ENCODE assay signal across 18 cellular contexts in genomic region chr13:73656863-73657262, GRCh38.
A peak's percentile ranks its signal among the peaks of the same experiment; 100 is the strongest.
DNase-seq lines count a peak whose midpoint lies in the region; FAIRE-seq and TF ChIP-seq lines count a peak whose summit lies in the region.
"Had no signal": no experiment of that assay in that cellular context is flagged by ENCODE, and none has a peak within 500 bp of the region (broad histone marks: within the 10 kb centered on the region; RNA-seq: fewer than 3 reads in every experiment).

No MANE protein-coding gene starts in this region.

- H3K9me1 ChIP-seq in keratinocyte (ENCODE audit: control insufficient read depth, extremely low read depth, insufficient read depth, low read length): no peaks in the 10 kb centered on the region

- H2AFZ ChIP-seq in keratinocyte (ENCODE audit: control insufficient read depth, low read length): peak overlapping the region; percentile 47

- peaks cover 5% of the 10 kb centered on the region for H3K4me1 ChIP-seq in keratinocyte (ENCODE audit: control insufficient read depth, extremely low read depth, insufficient read depth, low read length)

- no peaks in the 10 kb centered on the region for H3K27me3 ChIP-seq in bronchial epithelial cell (ENCODE audit: control insufficient read depth, insufficient read depth, low read length)
- H3K27me3 ChIP-seq in keratinocyte (ENCODE audit: control insufficient read depth, extremely low read depth, insufficient read depth, low read length): no peaks in the 10 kb centered on the region

- DNase-seq in HCEC 1CT (peak; percentile 30), NCI-H226 (peak; percentile 24), bronchial epithelial cell (ENCODE audit: low read depth) (peak; percentile 85), keratinocyte (ENCODE audit: low read depth, low spot score) (no peak), NCI-H1694 treated with DMSO at 0.1 percent for 48 hours (lab: John Stamatoyannopoulos, UW) (no peak), NCI-H1694 (lab: John Stamatoyannopoulos, UW) (no peak), OCI-M2 (lab: John Stamatoyannopoulos, UW; ENCODE audit: unreplicated experiment) (no peak)
- DNase-seq in activated T-helper 2 cell treated with anti-CD3 and anti-CD28 coated beads, Interferon-gamma antibody, Interleukin-2, Interleukin-4, amounts not matched to agents 10 μg/mL and 5 μg/mL and 100 μg/mL, durations not matched to agents 14 hours and 24 hours and 36 hours (ENCODE audit: low spot score): no peak
- DNase-seq: DND-41, H7, MM.1S, NCI-H2029 treated with DMSO at 0.1 percent for 48 hours, NCI-H2171 treated with DMSO at 0.1 percent for 48 hours, NCI-H748 treated with DMSO at 0.1 percent for 48 hours, OCI-M1, SW 1271 had no signal

- H3K36me3 ChIP-seq in bronchial epithelial cell (ENCODE audit: control insufficient read depth, insufficient read depth, low read length) (no peaks in the 10 kb centered on the region), keratinocyte (ENCODE audit: control insufficient read depth in 2 of 2, extremely low read depth in 1 of 2, insufficient read depth in 2 of 2, low read length in 2 of 2) (no peaks in the 10 kb centered on the region)

- no peaks in the 10 kb centered on the region for H3K4me1 Mint-ChIP-seq in activated T-helper 2 cell treated with anti-CD3 and anti-CD28 coated beads, Interferon-gamma antibody, Interleukin-2, Interleukin-4, amounts not matched to agents 10 μg/mL and 5 μg/mL and 100 μg/mL, durations not matched to agents 14 hours and 24 hours and 36 hours (ENCODE audit: low read depth)

- H3K79me2 ChIP-seq in keratinocyte (ENCODE audit: control insufficient read depth, insufficient read depth, low read length): no peaks in the 10 kb centered on the region

- H3K9ac ChIP-seq in keratinocyte (ENCODE audit: control insufficient read depth, extremely low read depth, insufficient read depth, low read length): no peak overlapping the region

- peak overlapping the region; percentile 10 for H3K27ac ChIP-seq in keratinocyte (ENCODE audit: control insufficient read depth, insufficient read depth, low read length)
- H3K27ac ChIP-seq: C4-2B had no signal

- H3K9me3 Mint-ChIP-seq in activated T-helper 2 cell treated with anti-CD3 and anti-CD28 coated beads, Interferon-gamma antibody, Interleukin-2, Interleukin-4, amounts not matched to agents 10 μg/mL and 5 μg/mL and 100 μg/mL, durations not matched to agents 14 hours and 24 hours and 36 hours: peaks cover under 1% of the 10 kb centered on the region

- no peak overlapping the region for H3K4me3 ChIP-seq in bronchial epithelial cell (ENCODE audit: low read depth, low read length)
- H3K4me3 ChIP-seq in keratinocyte (ENCODE audit: control insufficient read depth in 2 of 3, extremely low read depth in 1 of 3, insufficient read depth in 2 of 3, low read depth in 1 of 3, low read length in 3 of 3): no peak overlapping the region

- H3K9me3 ChIP-seq in keratinocyte (ENCODE audit: control insufficient read depth, low read depth, low read length): peaks cover 11% of the 10 kb centered on the region

- no peak overlapping the region for H3K4me3 Mint-ChIP-seq in activated T-helper 2 cell treated with anti-CD3 and anti-CD28 coated beads, Interferon-gamma antibody, Interleukin-2, Interleukin-4, amounts not matched to agents 10 μg/mL and 5 μg/mL and 100 μg/mL, durations not matched to agents 14 hours and 24 hours and 36 hours (ENCODE audit: low read depth)

- H3K36me3 Mint-ChIP-seq in activated T-helper 2 cell treated with anti-CD3 and anti-CD28 coated beads, Interferon-gamma antibody, Interleukin-2, Interleukin-4, amounts not matched to agents 10 μg/mL and 5 μg/mL and 100 μg/mL, durations not matched to agents 14 hours and 24 hours and 36 hours (ENCODE audit: low read depth): no peaks in the 10 kb centered on the region

- no peak overlapping the region for H3K27ac Mint-ChIP-seq in activated T-helper 2 cell treated with anti-CD3 and anti-CD28 coated beads, Interferon-gamma antibody, Interleukin-2, Interleukin-4, amounts not matched to agents 10 μg/mL and 5 μg/mL and 100 μg/mL, durations not matched to agents 14 hours and 24 hours and 36 hours

- TF ChIP-seq CTCF in bronchial epithelial cell (IDR thresholded peaks at IDR 0.05; ENCODE audit: insufficient read depth, low read length, severe bottlenecking) (no peak), keratinocyte (optimal IDR thresholded peaks at IDR 0.05 in 1 of 3, IDR thresholded peaks at IDR 0.05 in 1 of 3, conservative IDR thresholded peaks at IDR 0.05 in 1 of 3; ENCODE audit: extremely low read depth in 1 of 3, insufficient read depth in 2 of 3, low read length in 3 of 3) (no peak)

- no peaks in the 10 kb centered on the region for H3K27me3 Mint-ChIP-seq in activated T-helper 2 cell treated with anti-CD3 and anti-CD28 coated beads, Interferon-gamma antibody, Interleukin-2, Interleukin-4, amounts not matched to agents 10 μg/mL and 5 μg/mL and 100 μg/mL, durations not matched to agents 14 hours and 24 hours and 36 hours (ENCODE audit: low read depth)

- no peaks in the 10 kb centered on the region for H4K20me1 ChIP-seq in keratinocyte (ENCODE audit: control insufficient read depth, extremely low read depth, insufficient read depth, low read length)

- intact Hi-C loops in activated T-helper 2 cell treated with anti-CD3 and anti-CD28 coated beads, Interferon-gamma antibody, Interleukin-2, Interleukin-4, amounts not matched to agents 10 μg/mL and 5 μg/mL and 100 μg/mL, durations not matched to agents 14 hours and 24 hours and 36 hours (cut with micrococcal nuclease): no loop called here

- no peak for FAIRE-seq in bronchial epithelial cell (lab: Jason Lieb, UNC)
- FAIRE-seq in keratinocyte (lab: Jason Lieb, UNC): no peak
- FAIRE-seq: GM12892 had no signal

- dilution Hi-C loops in keratinocyte (cut with MboI; ENCODE audit: extremely low pct_ligation_motif_present, low sequenced_read_pairs): no loop called here

- peak overlapping the region; percentile 3 for H3K4me2 ChIP-seq in keratinocyte (ENCODE audit: control insufficient read depth, extremely low read depth, insufficient read depth, low read depth, low read length)

Comparison
In these comparisons a context has a peak if more than half of its experiments do, and no peak if none do; other contexts are left out.
1. DNase-seq: peak in HCEC 1CT (single experiment), NCI-H226 (single experiment) and bronchial epithelial cell (single experiment); none in keratinocyte (single experiment), NCI-H1694 treated with DMSO at 0.1 percent for 48 hours (single experiment), NCI-H1694 (single experiment), OCI-M2 (single experiment) and activated T-helper 2 cell treated with anti-CD3 and anti-CD28 coated beads, Interferon-gamma antibody, Interleukin-2, Interleukin-4, amounts not matched to agents 10 μg/mL and 5 μg/mL and 100 μg/mL, durations not matched to agents 14 hours and 24 hours and 36 hours (single experiment).